Comparison of ENCODE assay signal across 22 cellular contexts in the genomic region with DNA sequence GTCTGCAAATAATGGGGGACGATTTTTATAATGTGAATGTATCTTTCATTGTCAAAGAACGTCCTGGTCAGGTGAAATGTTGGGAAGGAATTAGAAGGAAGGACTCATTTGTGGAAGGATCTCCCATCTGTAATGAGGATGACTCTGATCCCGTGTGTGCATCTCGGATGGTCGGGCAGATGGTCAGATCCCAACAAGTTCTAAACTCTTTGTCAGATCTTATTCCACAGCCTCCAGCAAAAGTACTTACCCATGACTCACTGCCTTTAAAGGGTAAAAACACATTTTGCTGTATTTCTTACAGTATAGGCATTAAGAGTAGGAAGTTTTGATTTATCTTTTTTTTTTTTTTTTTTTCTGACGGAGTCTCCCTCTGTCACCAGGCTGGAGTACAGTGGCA. TPM values are rescaled to one million over a fixed set of nuclear protein-coding genes. Genes with fewer than 3 reads are reported as not detected.
A peak's percentile ranks its signal among the peaks of the same experiment; 100 is the strongest.
DNase-seq lines count a peak whose midpoint lies in the region; ATAC-seq, FAIRE-seq and TF ChIP-seq lines count a peak whose summit lies in the region.
"Had no signal": no experiment of that assay in that cellular context is flagged by ENCODE, and none has a peak within 500 bp of the region (broad histone marks: within the 10 kb centered on the region; RNA-seq: fewer than 3 reads in every experiment).

No MANE protein-coding gene starts in this region.

- H3K27ac Mint-ChIP-seq in astrocyte (ENCODE audit: unreplicated experiment), result peak overlapping the region; percentile 48
- H3K27ac Mint-ChIP-seq: activated CD4-positive, alpha-beta memory T cell treated with anti-CD3 and anti-CD28 coated beads for 36 hours; activated T-cell treated with anti-CD3 and anti-CD28 coated beads, Interleukin-2, amount 50 U/mL, for 24 hours had no signal

- no peak for TF ChIP-seq POLR2A in suprapubic skin (IDR thresholded peaks at IDR 0.05)

- H3K27ac ChIP-seq in astrocyte (ENCODE audit: low read depth, low read length), result no peak overlapping the region
- no peak overlapping the region for H3K27ac ChIP-seq in suprapubic skin
- H3K27ac ChIP-seq: coronary artery, left lung, SJCRH30, thoracic aorta had no signal

- peak; percentile 59 for FAIRE-seq in astrocyte (lab: Jason Lieb, UNC)

- TF ChIP-seq CTCF in AG10803 (conservative IDR thresholded peaks at IDR 0.05; ENCODE audit: low read length) (no peak), astrocyte (IDR thresholded peaks at IDR 0.05; ENCODE audit: insufficient read depth, low read depth, low read length) (no peak), suprapubic skin (IDR thresholded peaks at IDR 0.05) (no peak)

- no peaks in the 10 kb centered on the region for H3K36me3 Mint-ChIP-seq in astrocyte (ENCODE audit: low read depth, unreplicated experiment)
- H3K36me3 Mint-ChIP-seq: activated CD4-positive, alpha-beta memory T cell treated with anti-CD3 and anti-CD28 coated beads for 36 hours had no signal

- H3K9ac ChIP-seq in astrocyte (ENCODE audit: low read length), result no peak overlapping the region

- peaks cover 22% of the 10 kb centered on the region for H3K4me1 Mint-ChIP-seq in astrocyte (ENCODE audit: low read depth, unreplicated experiment)

- H3K27me3 ChIP-seq in astrocyte (ENCODE audit: insufficient read depth, low read length) (no peaks in the 10 kb centered on the region), suprapubic skin (peaks cover 6% of the 10 kb centered on the region)
- H3K27me3 ChIP-seq: SJCRH30 had no signal

- DNase-seq in AG10803 (ENCODE audit: low read depth) (peak; percentile 62), HT1080 (ENCODE audit: low read depth) (peak; percentile 32), astrocyte (ENCODE audit: low read depth) (peak; percentile 29), hepatic stellate cell (ENCODE audit: low spot score) (peak; percentile 7), ecto neural progenitor cell (ENCODE audit: low spot score) (no peak), superior temporal gyrus (ENCODE audit: extremely low spot score) (no peak), suprapubic skin (ENCODE audit: low spot score in 2 of 2) (no peak)
- DNase-seq: activated CD4-positive, alpha-beta memory T cell treated with anti-CD3 and anti-CD28 coated beads for 36 hours; activated naive CD4-positive, alpha-beta T cell treated with anti-CD3 and anti-CD28 coated beads, Interleukin-2, amount 50 U/mL, for 16 hours; activated T-cell treated with anti-CD3 and anti-CD28 coated beads, Interleukin-2, amount 50 U/mL, for 24 hours; CD8-positive, alpha-beta memory T cell; DMS79; left lung; NCI-H1417; NCI-H69; retina; T-helper 2 cell had no signal

- no peak for TF ChIP-seq EP300 in suprapubic skin (IDR thresholded peaks at IDR 0.05)

- H3K9me3 ChIP-seq in astrocyte (ENCODE audit: insufficient read depth, low read depth, low read length) (no peaks in the 10 kb centered on the region), suprapubic skin (no peaks in the 10 kb centered on the region)
- H3K9me3 ChIP-seq: left lung, SJCRH30, thoracic aorta had no signal

- no peaks in the 10 kb centered on the region for H3K27me3 Mint-ChIP-seq in astrocyte (ENCODE audit: low read depth, unreplicated experiment)

- H3K4me3 ChIP-seq in AG10803 (ENCODE audit: low read length), result no peak overlapping the region
- H3K4me3 ChIP-seq in astrocyte (ENCODE audit: insufficient read depth, low read depth, low read length), result no peak overlapping the region
- H3K4me3 ChIP-seq in suprapubic skin, result no peak overlapping the region
- H3K4me3 ChIP-seq: coronary artery, left lung, SJCRH30, thoracic aorta had no signal

- no peak for ATAC-seq in GM18907 (IDR thresholded peaks at IDR 0.05; ENCODE audit: unreplicated experiment)
- ATAC-seq: left lung had no signal

- H3K4me2 ChIP-seq in astrocyte (ENCODE audit: low read length), result peak overlapping the region; percentile 41

- no peaks in the 10 kb centered on the region for H3K79me2 ChIP-seq in astrocyte (ENCODE audit: insufficient read depth, low read length)

- H3K36me3 ChIP-seq in astrocyte (ENCODE audit: insufficient read depth, low read length), result no peaks in the 10 kb centered on the region
- H3K36me3 ChIP-seq in suprapubic skin, result no peaks in the 10 kb centered on the region
- H3K36me3 ChIP-seq: left lung, SJCRH30, thoracic aorta had no signal

- H4K20me1 ChIP-seq in astrocyte (ENCODE audit: insufficient read depth, low read length), result no peaks in the 10 kb centered on the region

- no peak overlapping the region for H2AFZ ChIP-seq in astrocyte (ENCODE audit: low read depth, low read length)

- peaks cover 2% of the 10 kb centered on the region for H3K9me3 Mint-ChIP-seq in astrocyte (ENCODE audit: unreplicated experiment)
- H3K9me3 Mint-ChIP-seq: activated CD4-positive, alpha-beta memory T cell treated with anti-CD3 and anti-CD28 coated beads for 36 hours; activated T-cell treated with anti-CD3 and anti-CD28 coated beads, Interleukin-2, amount 50 U/mL, for 24 hours; CD8-positive, alpha-beta memory T cell had no signal

- WGBS in suprapubic skin, result 53% methylated on average over 6 of the region's 6 CpGs

- no peak overlapping the region for H3K4me3 Mint-ChIP-seq in astrocyte (ENCODE audit: unreplicated experiment)
- H3K4me3 Mint-ChIP-seq: activated CD4-positive, alpha-beta memory T cell treated with anti-CD3 and anti-CD28 coated beads for 36 hours; activated T-cell treated with anti-CD3 and anti-CD28 coated beads, Interleukin-2, amount 50 U/mL, for 24 hours; CD8-positive, alpha-beta memory T cell had no signal

- H3K4me1 ChIP-seq in astrocyte (ENCODE audit: insufficient read depth, low read length) (peaks cover 3% of the 10 kb centered on the region), suprapubic skin (no peaks in the 10 kb centered on the region)
- H3K4me1 ChIP-seq: left lung had no signal

RNA-seq across cellular contexts. Expression of a gene that starts 0.5 kb away (rescaled TPM):
- not detected in 2 replicates for total RNA-seq in HT1080 (2014; rRNA removed; shearing (Covaris generic))
- 0.55 and 1.2 TPM in 2 replicates for polyA plus RNA-seq in HT1080 (2015; cell fraction: cytosol; rRNA removed)
- polyA plus RNA-seq in HT1080 (2015; cell fraction: nucleus; rRNA removed), result 0.92 and 0.98 TPM in 2 replicates
- total RNA-seq in astrocyte, result not detected in 2 replicates
- 10 to 100 TPM in 2 of 4 donors, 1 to 10 TPM in 1, not detected in 1; 4.4 to 15.2 (median 13.6) TPM for total RNA-seq in suprapubic skin
- total RNA-seq: activated CD4-positive, alpha-beta memory T cell treated with anti-CD3 and anti-CD28 coated beads for 36 hours; CD8-positive, alpha-beta memory T cell; glomerular endothelial cell; left lung; SJCRH30; thoracic aorta had no signal
- polyA plus RNA-seq: CD8-positive, alpha-beta memory T cell had no signal

RNA-seq across cellular contexts. Expression of a gene that starts 3.5 kb away (rescaled TPM):
- total RNA-seq in HT1080 (2014; rRNA removed; shearing (Covaris generic)), result not detected in 2 replicates
- polyA plus RNA-seq in HT1080 (2015; cell fraction: cytosol; rRNA removed), result not detected in 2 replicates
- polyA plus RNA-seq in HT1080 (2015; cell fraction: nucleus; rRNA removed), result not detected in 2 replicates
- total RNA-seq in astrocyte, result not detected in 2 replicates
- not detected for total RNA-seq in suprapubic skin
- total RNA-seq: activated CD4-positive, alpha-beta memory T cell treated with anti-CD3 and anti-CD28 coated beads for 36 hours; CD8-positive, alpha-beta memory T cell; glomerular endothelial cell; left lung; SJCRH30; thoracic aorta had no signal
- polyA plus RNA-seq: CD8-positive, alpha-beta memory T cell had no signal

RNA-seq across cellular contexts. Expression of a gene that starts 6.7 kb away (rescaled TPM):
- 0.29 and 0.57 TPM in 2 replicates for total RNA-seq in HT1080 (2014; rRNA removed; shearing (Covaris generic))
- polyA plus RNA-seq in HT1080 (2015; cell fraction: cytosol; rRNA removed), result 0.37 and 1.3 TPM in 2 replicates
- polyA plus RNA-seq in HT1080 (2015; cell fraction: nucleus; rRNA removed), result 0.45 and 0.66 TPM in 2 replicates
- not detected in 2 replicates for total RNA-seq in astrocyte
- total RNA-seq in suprapubic skin, result 10 to 100 TPM in 3 of 4 donors, not detected in 1; 10.1 to 58.8 (median 13.1) TPM
- total RNA-seq: activated CD4-positive, alpha-beta memory T cell treated with anti-CD3 and anti-CD28 coated beads for 36 hours; CD8-positive, alpha-beta memory T cell; glomerular endothelial cell; left lung; SJCRH30; thoracic aorta had no signal
- polyA plus RNA-seq: CD8-positive, alpha-beta memory T cell had no signal

RNA-seq across cellular contexts. Expression of a gene that starts 14.5 kb away (rescaled TPM):
- not detected in 2 replicates for total RNA-seq in HT1080 (2014; rRNA removed; shearing (Covaris generic))
- 0.26 TPM in 1 of 2 replicates, not detected in the other for polyA plus RNA-seq in HT1080 (2015; cell fraction: cytosol; rRNA removed)
- 0.14 TPM in 1 of 2 replicates, not detected in the other for polyA plus RNA-seq in HT1080 (2015; cell fraction: nucleus; rRNA removed)
- total RNA-seq in astrocyte, result not detected in 2 replicates
- total RNA-seq in suprapubic skin, result 10 to 100 TPM in 1 of 4 donors, 1 to 10 TPM in 2, not detected in 1; 7.9 to 50.0 (median 8.5) TPM
- total RNA-seq: activated CD4-positive, alpha-beta memory T cell treated with anti-CD3 and anti-CD28 coated beads for 36 hours; CD8-positive, alpha-beta memory T cell; glomerular endothelial cell; left lung; thoracic aorta had no signal
- polyA plus RNA-seq: CD8-positive, alpha-beta memory T cell had no signal

RNA-seq across cellular contexts. Expression of a gene that starts 19.7 kb away (rescaled TPM):
- not detected in 2 replicates for total RNA-seq in HT1080 (2014; rRNA removed; shearing (Covaris generic))
- not detected in 2 replicates for polyA plus RNA-seq in HT1080 (2015; cell fraction: cytosol; rRNA removed)
- polyA plus RNA-seq in HT1080 (2015; cell fraction: nucleus; rRNA removed), result not detected in 2 replicates
- total RNA-seq in astrocyte, result not detected in 2 replicates
- total RNA-seq in suprapubic skin, result 10 to 100 TPM in 1 of 4 donors, 1 to 10 TPM in 2, not detected in 1; 4.3 to 23.4 (median 5.6) TPM
- total RNA-seq: activated CD4-positive, alpha-beta memory T cell treated with anti-CD3 and anti-CD28 coated beads for 36 hours; CD8-positive, alpha-beta memory T cell; glomerular endothelial cell; left lung; SJCRH30; thoracic aorta had no signal
- polyA plus RNA-seq: CD8-positive, alpha-beta memory T cell had no signal

Comparison
In these comparisons a context has a peak if more than half of its experiments do, and no peak if none do; other contexts are left out.
1. DNase-seq: peak in AG10803 (single experiment), HT1080 (single experiment), astrocyte (single experiment) and hepatic stellate cell (single experiment); none in ecto neural progenitor cell (single experiment), superior temporal gyrus (single experiment) and suprapubic skin (0 of 2).